Comparison of ENCODE assay signal across 8 cellular contexts in the genomic region with DNA sequence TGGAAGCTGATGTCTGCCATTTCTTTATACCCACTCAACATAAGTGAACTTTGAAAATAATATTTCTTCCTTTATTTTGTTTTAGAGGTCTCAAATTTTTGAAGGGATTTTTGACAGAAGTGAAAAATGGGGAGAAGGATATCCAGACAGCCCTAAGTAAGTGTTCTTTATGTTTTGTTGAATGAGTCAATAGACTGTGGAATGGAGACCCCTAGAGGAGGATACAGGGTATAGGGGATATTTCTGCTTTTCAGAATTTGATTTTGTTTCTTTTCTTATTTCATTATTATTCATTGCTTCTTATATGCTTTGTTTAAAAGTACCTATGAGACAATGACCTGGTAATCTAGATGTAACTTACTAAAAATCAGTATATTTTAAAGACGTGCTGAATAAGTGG. TPM values are rescaled to one million over a fixed set of nuclear protein-coding genes. Genes with fewer than 3 reads are reported as not detected.
DNase-seq lines count a peak whose midpoint lies in the region; ATAC-seq and TF ChIP-seq lines count a peak whose summit lies in the region.

No MANE protein-coding gene starts in this region.

- H3K4me1 ChIP-seq in tibial nerve = peaks cover 0 to 8% (median 0%) of the 10 kb centered on the region in 4 donors

- H3K4me3 ChIP-seq in tibial nerve = no peak overlapping the region

- H3K4me3 Mint-ChIP-seq in immature natural killer cell = no peak overlapping the region
- no peak overlapping the region for H3K4me3 Mint-ChIP-seq in activated naive CD8-positive, alpha-beta T cell treated with anti-CD3 and anti-CD28 coated beads, Interleukin-2, amount 50 U/mL, for 24 hours

- 52 to 60% methylated on average over 1 of the region's 1 CpG for WGBS in tibial nerve, 2 donors

- H3K36me3 ChIP-seq in tibial nerve = peaks cover under 1 to 35% (median under 1%) of the 10 kb centered on the region in 3 donors

- H3K27ac ChIP-seq in tibial nerve = no peak overlapping the region

- H3K9me3 Mint-ChIP-seq in immature natural killer cell = no peaks in the 10 kb centered on the region
- no peaks in the 10 kb centered on the region for H3K9me3 Mint-ChIP-seq in activated naive CD8-positive, alpha-beta T cell treated with anti-CD3 and anti-CD28 coated beads, Interleukin-2, amount 50 U/mL, for 24 hours

- H3K27me3 ChIP-seq in tibial nerve = no peaks in the 10 kb centered on the region

- TF ChIP-seq EP300 in tibial nerve (IDR thresholded peaks at IDR 0.05) = no peak

- H3K4me1 Mint-ChIP-seq in immature natural killer cell = no peaks in the 10 kb centered on the region
- H3K4me1 Mint-ChIP-seq in activated naive CD8-positive, alpha-beta T cell treated with anti-CD3 and anti-CD28 coated beads, Interleukin-2, amount 50 U/mL, for 24 hours = no peaks in the 10 kb centered on the region

- peak; percentile 68 for ATAC-seq in GM19467 (IDR thresholded peaks at IDR 0.05; ENCODE audit: unreplicated experiment)
- ATAC-seq in activated naive CD8-positive, alpha-beta T cell treated with anti-CD3 and anti-CD28 coated beads, Interleukin-2, amount 50 U/mL, for 24 hours = no peak

- H3K9me3 ChIP-seq in tibial nerve = no peaks in the 10 kb centered on the region

- H3K27ac Mint-ChIP-seq in immature natural killer cell = no peak overlapping the region
- H3K27ac Mint-ChIP-seq in activated naive CD8-positive, alpha-beta T cell treated with anti-CD3 and anti-CD28 coated beads, Interleukin-2, amount 50 U/mL, for 24 hours = no peak overlapping the region

- TF ChIP-seq POLR2A in tibial nerve (IDR thresholded peaks at IDR 0.05) = no peak

- in situ Hi-C loops in Caki2 (cut with HindIII; ENCODE audit: low pct_unique_long_range_greater_than_20kb, low sequenced_read_pairs) = no loop called here

- peaks cover 14 to 32% (median 28%) of the 10 kb centered on the region in 3 donors for H3K36me3 Mint-ChIP-seq in immature natural killer cell
- peaks cover 9% of the 10 kb centered on the region for H3K36me3 Mint-ChIP-seq in activated naive CD8-positive, alpha-beta T cell treated with anti-CD3 and anti-CD28 coated beads, Interleukin-2, amount 50 U/mL, for 24 hours (ENCODE audit: low read depth)

- DNase-seq in Caki2 (ENCODE audit: low read depth) (peak; percentile 33), NCI-H2171 (lab: John Stamatoyannopoulos, UW) (peak; percentile 6), astrocyte of the hippocampus (ENCODE audit: low read depth, low spot score) (peak; percentile 49), immature natural killer cell (peak; percentile 5 to 19 (median 18)), tibial nerve (ENCODE audit: low spot score in 2 of 2) (no peak), ureter (ENCODE audit: low spot score) (no peak)
- no peak for DNase-seq in activated naive CD8-positive, alpha-beta T cell treated with anti-CD3 and anti-CD28 coated beads, Interleukin-2, amount 50 U/mL, for 24 hours

- TF ChIP-seq CTCF in tibial nerve (IDR thresholded peaks at IDR 0.05) = peak; percentile 59 to 68 (median 60)

- H3K27me3 Mint-ChIP-seq in immature natural killer cell (ENCODE audit: low read depth in 3 of 3) = no peaks in the 10 kb centered on the region
- H3K27me3 Mint-ChIP-seq in activated naive CD8-positive, alpha-beta T cell treated with anti-CD3 and anti-CD28 coated beads, Interleukin-2, amount 50 U/mL, for 24 hours = no peaks in the 10 kb centered on the region

RNA-seq across cellular contexts. Expression of gene PLEKHA8, which starts 34.4 kb away (rescaled TPM):
- 6.3 and 19.3 TPM in 2 replicates for total RNA-seq in Caki2 (2014; rRNA removed; shearing (Covaris generic); ENCODE audit: low replicate concordance)
- 1 to 10 TPM; 3.0 to 5.5 (median 5.0) TPM for polyA plus RNA-seq in immature natural killer cell
- 10 to 100 TPM in 3 of 4 donors, 1 to 10 TPM in 1; 9.0 to 23.4 (median 13.0) TPM for total RNA-seq in tibial nerve
- total RNA-seq in ureter = 13.1 TPM

RNA-seq across cellular contexts. Expression of gene FKBP14, which starts 36.1 kb away (rescaled TPM):
- 2.9 and 7.1 TPM in 2 replicates for total RNA-seq in Caki2 (2014; rRNA removed; shearing (Covaris generic); ENCODE audit: low replicate concordance)
- 1 to 10 TPM; 1.1 to 1.9 (median 1.5) TPM for polyA plus RNA-seq in immature natural killer cell
- total RNA-seq in tibial nerve = 10 to 100 TPM in 2 of 4 donors, 1 to 10 TPM in 2; 4.5 to 11.7 (median 8.7) TPM
- 22.6 TPM for total RNA-seq in ureter

Comparison
In these comparisons a context has a peak if more than half of its experiments do, and no peak if none do; other contexts are left out.
1. DNase-seq: peak in Caki2 (single experiment), NCI-H2171 (single experiment), astrocyte of the hippocampus (single experiment) and immature natural killer cell (3 of 3); none in tibial nerve (0 of 2), activated naive CD8-positive, alpha-beta T cell treated with anti-CD3 and anti-CD28 coated beads, Interleukin-2, amount 50 U/mL, for 24 hours (single experiment) and ureter (single experiment).